18 cellular contexts compared by ENCODE assay signal in the genomic region with DNA sequence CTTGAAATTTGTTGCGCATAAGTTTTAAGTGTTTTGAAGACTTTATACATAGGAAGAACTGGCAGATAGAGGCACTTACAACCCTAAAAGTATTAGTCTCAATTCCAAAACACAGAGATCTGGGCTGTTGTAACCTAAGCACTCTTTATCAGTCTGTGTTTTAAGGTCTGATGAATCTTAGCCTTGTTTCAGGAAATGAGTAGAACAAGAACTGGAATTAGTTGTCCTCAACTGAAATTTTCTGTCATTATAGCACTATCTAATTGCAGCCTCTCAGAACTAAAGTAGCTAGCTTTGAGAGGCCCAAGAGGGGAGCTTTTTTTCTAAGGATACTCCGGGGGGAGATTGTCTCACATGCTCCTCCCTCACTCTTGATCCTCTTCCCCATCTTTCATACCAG. TPM values are rescaled to one million over a fixed set of nuclear protein-coding genes. Genes with fewer than 3 reads are reported as not detected.
DNase-seq lines count a peak whose midpoint lies in the region; ATAC-seq, FAIRE-seq and TF ChIP-seq lines count a peak whose summit lies in the region.
"Had no signal": no experiment of that assay in that cellular context is flagged by ENCODE, and none has a peak within 500 bp of the region (broad histone marks: within the 10 kb centered on the region; RNA-seq: fewer than 3 reads in every experiment).

No MANE protein-coding gene starts in this region.

- H3K9me3 Mint-ChIP-seq in activated T-helper 17 cell treated with anti-CD3 and anti-CD28 coated beads, Interleukin-2, amount 50 U/mL, for 72 hours: no peaks in the 10 kb centered on the region
- no peaks in the 10 kb centered on the region for H3K9me3 Mint-ChIP-seq in nephron
- H3K9me3 Mint-ChIP-seq: type B pancreatic cell had no signal

- intact Hi-C loops in A673 (cut with micrococcal nuclease; ENCODE audit: unreplicated experiment): no loop called here

- peaks cover 68% of the 10 kb centered on the region for H3K36me3 ChIP-seq in A673 (ENCODE audit: insufficient read depth, low read length, poor library complexity, severe bottlenecking)

- no peak for FAIRE-seq in GM12891 (lab: Jason Lieb, UNC)

- no peaks in the 10 kb centered on the region for H3K9me3 ChIP-seq in A673 (ENCODE audit: low read depth, low read length, poor library complexity, severe bottlenecking)
- H3K9me3 ChIP-seq: BLaER1 treated with 17β-estradiol and CSF1 and Interleukin-3, amounts not matched to agents 10 nM and 100 nM; mucosa of descending colon had no signal

- no peaks in the 10 kb centered on the region for H3K27me3 Mint-ChIP-seq in activated T-helper 17 cell treated with anti-CD3 and anti-CD28 coated beads, Interleukin-2, amount 50 U/mL, for 72 hours
- H3K27me3 Mint-ChIP-seq in nephron (ENCODE audit: low read depth): no peaks in the 10 kb centered on the region
- H3K27me3 Mint-ChIP-seq: type B pancreatic cell had no signal

- ATAC-seq in activated T-helper 17 cell treated with anti-CD3 and anti-CD28 coated beads, Interleukin-2, amount 50 U/mL, for 72 hours (replicated peaks): peak; percentile 87
- ATAC-seq in GM18873 (IDR thresholded peaks at IDR 0.05; ENCODE audit: low FRiP score, unreplicated experiment) (no peak), GM21515 (IDR thresholded peaks at IDR 0.05; ENCODE audit: unreplicated experiment) (no peak)
- ATAC-seq: HCT116 had no signal

- POLR2A ChIA-PET in A673 (lab: Charles Lee; ENCODE audit: low non-redundant PET): no interaction called here

- H3K27me3 ChIP-seq in A673 (replicated peaks; ENCODE audit: insufficient read depth, low read depth, low read length, poor library complexity): no peaks in the 10 kb centered on the region
- H3K27me3 ChIP-seq: BLaER1 treated with 17β-estradiol and CSF1 and Interleukin-3, amounts not matched to agents 10 nM and 100 nM had no signal

- peaks cover 30% of the 10 kb centered on the region for H3K4me1 ChIP-seq in A673 (ENCODE audit: insufficient read depth, low read length, poor library complexity, severe bottlenecking)

- H3K27ac Mint-ChIP-seq in activated T-helper 17 cell treated with anti-CD3 and anti-CD28 coated beads, Interleukin-2, amount 50 U/mL, for 72 hours: peak overlapping the region; percentile 44
- peak overlapping the region; percentile 80 to 91 (median 82) for H3K27ac Mint-ChIP-seq in nephron

- H3K27ac ChIP-seq in 22Rv1: peak overlapping the region; percentile 51
- peak overlapping the region; percentile 10 for H3K27ac ChIP-seq in A673 (ENCODE audit: low read depth, low read length, poor library complexity, severe bottlenecking)
- H3K27ac ChIP-seq: BLaER1 treated with 17β-estradiol and CSF1 and Interleukin-3, amounts not matched to agents 10 nM and 100 nM had no signal

- peak overlapping the region; percentile 4 for H3K4me3 Mint-ChIP-seq in activated T-helper 17 cell treated with anti-CD3 and anti-CD28 coated beads, Interleukin-2, amount 50 U/mL, for 72 hours
- no peak overlapping the region for H3K4me3 Mint-ChIP-seq in nephron

- TF ChIP-seq CTCF in 22Rv1 (IDR thresholded peaks at IDR 0.05) (no peak), A673 (conservative IDR thresholded peaks at IDR 0.05; ENCODE audit: low read depth, low read length) (no peak), nephron (IDR thresholded peaks at IDR 0.05; ENCODE audit: unreplicated experiment in 3 of 3) (no peak)

- CTCF ChIA-PET in A673 (lab: Charles Lee): no interaction called here

- H3K4me3 ChIP-seq in A673 (ENCODE audit: low read depth, low read length, poor library complexity, severe bottlenecking): no peak overlapping the region
- H3K4me3 ChIP-seq: BLaER1 treated with 17β-estradiol and CSF1 and Interleukin-3, amounts not matched to agents 10 nM and 100 nM; mucosa of descending colon had no signal

- no peak for TF ChIP-seq POLR2A in GM12891 (IDR thresholded peaks at IDR 0.05; ENCODE audit: low read depth, low read length)

- BruUV-seq in A673 (replicated peaks; lab: Mats Ljungman, UMichigan): no TSS peak

- H3K36me3 Mint-ChIP-seq in activated T-helper 17 cell treated with anti-CD3 and anti-CD28 coated beads, Interleukin-2, amount 50 U/mL, for 72 hours (ENCODE audit: low read depth): peaks cover 98% of the 10 kb centered on the region
- peaks cover 33% of the 10 kb centered on the region for H3K36me3 Mint-ChIP-seq in nephron (ENCODE audit: low read depth)

- DNase-seq in A673 (ENCODE audit: low spot score) (no peak), GM12891 (ENCODE audit: insufficient read length, low spot score) (no peak), NCI-H2107 treated with DMSO at 0.1 percent for 48 hours (lab: John Stamatoyannopoulos, UW; ENCODE audit: unreplicated experiment) (no peak)
- DNase-seq: activated CD4-positive, alpha-beta T cell treated with anti-CD3 and anti-CD28 coated beads for 4 hours; DMS153; foreskin fibroblast; Karpas-422; NCI-H748 treated with DMSO at 0.1 percent for 48 hours; OCI-M1 had no signal

- H3K4me1 Mint-ChIP-seq in activated T-helper 17 cell treated with anti-CD3 and anti-CD28 coated beads, Interleukin-2, amount 50 U/mL, for 72 hours: peaks cover 39% of the 10 kb centered on the region
- peaks cover 96% of the 10 kb centered on the region for H3K4me1 Mint-ChIP-seq in nephron

TF ChIP-seq in GM12891, 5 proteins besides CTCF, POLR2A, EP300 and RAD21:
- TF ChIP-seq SPI1 (IDR thresholded peaks at IDR 0.05; ENCODE audit: low read depth, low read length): no peak
- no peak for TF ChIP-seq TAF1 (IDR thresholded peaks at IDR 0.05; ENCODE audit: low read depth, low read length)
- TF ChIP-seq POLR2AphosphoS5 (IDR thresholded peaks at IDR 0.05; ENCODE audit: low read depth, low read length): no peak
- TF ChIP-seq POU2F2 (IDR thresholded peaks at IDR 0.05; ENCODE audit: low read depth, low read length): no peak
- TF ChIP-seq PAX5 (IDR thresholded peaks at IDR 0.05; ENCODE audit: insufficient read depth, low read length, severe bottlenecking): no peak

RNA-seq across cellular contexts. Expression of a gene that starts 13.0 kb away (rescaled TPM):
- total RNA-seq in A673 (2021): 413 and 436 TPM in 2 replicates
- total RNA-seq in activated T-helper 17 cell treated with anti-CD3 and anti-CD28 coated beads, Interleukin-2, amount 50 U/mL, for 72 hours: 100 to 1,000 TPM; 155 to 289 TPM
- polyA plus RNA-seq in GM12891 (2012; ENCODE audit: low read depth, missing spikeins): 210 TPM

RNA-seq across cellular contexts. Expression of a gene that starts 44.6 kb away (rescaled TPM):
- total RNA-seq in A673 (2021): 0.42 and 0.49 TPM in 2 replicates
- total RNA-seq in activated T-helper 17 cell treated with anti-CD3 and anti-CD28 coated beads, Interleukin-2, amount 50 U/mL, for 72 hours: 1 to 10 TPM; 1.1 to 2.9 TPM
- 0.36 TPM for polyA plus RNA-seq in GM12891 (2012; ENCODE audit: low read depth, missing spikeins)

RNA-seq across cellular contexts. Expression of a gene that starts 44.7 kb away (rescaled TPM):
- 8.8 and 11.8 TPM in 2 replicates for total RNA-seq in A673 (2021)
- 10 to 100 TPM; 10.6 to 15.5 TPM for total RNA-seq in activated T-helper 17 cell treated with anti-CD3 and anti-CD28 coated beads, Interleukin-2, amount 50 U/mL, for 72 hours
- polyA plus RNA-seq in GM12891 (2012; ENCODE audit: low read depth, missing spikeins): 10.9 TPM

RNA-seq across cellular contexts. Expression of a gene that starts 56.2 kb away (rescaled TPM):
- total RNA-seq in A673 (2021): 26.0 and 26.7 TPM in 2 replicates
- 10 to 100 TPM; 18.4 to 19.1 TPM for total RNA-seq in activated T-helper 17 cell treated with anti-CD3 and anti-CD28 coated beads, Interleukin-2, amount 50 U/mL, for 72 hours
- 15.6 TPM for polyA plus RNA-seq in GM12891 (2012; ENCODE audit: low read depth, missing spikeins)
